ENCODE assay signal across 11 cellular contexts in genomic region chr1:184882649-184883303, GRCh38.
DNase-seq lines count a peak whose midpoint lies in the region; ATAC-seq and TF ChIP-seq lines count a peak whose summit lies in the region.
"Had no signal": no experiment of that assay in that cellular context is flagged by ENCODE, and none has a peak within 500 bp of the region (broad histone marks: within the 10 kb centered on the region; RNA-seq: fewer than 3 reads in every experiment).

No MANE protein-coding gene starts in this region.

- H3K4me1 Mint-ChIP-seq in activated T-helper 1 cell treated with anti-CD3 and anti-CD28 coated beads, Interleukin-12 subunit alpha, Interleukin-12 subunit beta, Interleukin-2, Interleukin-4 antibody, amounts not matched to agents 30 ng/mL and 10 ng/mL and 1 ng/mL, durations not matched to agents 14 hours and 24 hours and 36 hours (ENCODE audit: low read depth), result peaks cover 23% of the 10 kb centered on the region
- H3K4me1 Mint-ChIP-seq: memory B cell had no signal

- H3K27ac Mint-ChIP-seq in activated T-helper 1 cell treated with anti-CD3 and anti-CD28 coated beads, Interleukin-12 subunit alpha, Interleukin-12 subunit beta, Interleukin-2, Interleukin-4 antibody, amounts not matched to agents 30 ng/mL and 10 ng/mL and 1 ng/mL, durations not matched to agents 14 hours and 24 hours and 36 hours, result peak overlapping the region; percentile 78
- H3K27ac Mint-ChIP-seq: memory B cell had no signal

- H3K27ac ChIP-seq in right cardiac atrium (ENCODE audit: low read length), result peak overlapping the region; percentile 77
- H3K27ac ChIP-seq in uterus, result peak overlapping the region; percentile 68 to 74
- H3K27ac ChIP-seq: epithelial cell of prostate had no signal

- H3K36me3 Mint-ChIP-seq in activated T-helper 1 cell treated with anti-CD3 and anti-CD28 coated beads, Interleukin-12 subunit alpha, Interleukin-12 subunit beta, Interleukin-2, Interleukin-4 antibody, amounts not matched to agents 30 ng/mL and 10 ng/mL and 1 ng/mL, durations not matched to agents 14 hours and 24 hours and 36 hours (ENCODE audit: low read depth), result peaks cover 22% of the 10 kb centered on the region
- H3K36me3 Mint-ChIP-seq: memory B cell had no signal

- H3K36me3 ChIP-seq in uterus, result no peaks in the 10 kb centered on the region

- DNase-seq in stimulated activated CD4-positive, alpha-beta T cell treated with anti-CD3 and anti-CD28 coated beads, Interleukin-15, amount 100 ng/mL, for 24 hours, result peak; percentile 52
- no peak for DNase-seq in stimulated activated CD4-positive, alpha-beta T cell treated with anti-CD3 and anti-CD28 coated beads, Interleukin-12 subunit alpha, Interleukin-12 subunit beta, amount 100 ng/mL, for 4 hours
- no peak for DNase-seq in activated T-helper 1 cell treated with anti-CD3 and anti-CD28 coated beads, Interleukin-12 subunit alpha, Interleukin-12 subunit beta, Interleukin-2, Interleukin-4 antibody, amounts not matched to agents 30 ng/mL and 10 ng/mL and 1 ng/mL, durations not matched to agents 14 hours and 24 hours and 36 hours (ENCODE audit: low spot score)
- DNase-seq in right cardiac atrium (peak; percentile 57 to 76 (median 60)), uterus (peak; percentile 51 to 54), pons (ENCODE audit: low spot score) (no peak), dedifferentiated amniotic fluid mesenchymal stem cell (ENCODE audit: extremely low spot score) (no peak)
- DNase-seq: NCI-H1105 had no signal

- no peaks in the 10 kb centered on the region for H3K9me3 ChIP-seq in right cardiac atrium (ENCODE audit: control insufficient read depth, low read length)
- H3K9me3 ChIP-seq in uterus, result no peaks in the 10 kb centered on the region

- H3K27me3 ChIP-seq in right cardiac atrium (ENCODE audit: control insufficient read depth, insufficient read depth) (no peaks in the 10 kb centered on the region), uterus (no peaks in the 10 kb centered on the region)

- TF ChIP-seq CTCF in uterus (IDR thresholded peaks at IDR 0.05), result no peak

- no peak overlapping the region for H3K4me3 ChIP-seq in right cardiac atrium (ENCODE audit: low read length)
- H3K4me3 ChIP-seq in uterus, result no peak overlapping the region

- H3K27me3 Mint-ChIP-seq in activated T-helper 1 cell treated with anti-CD3 and anti-CD28 coated beads, Interleukin-12 subunit alpha, Interleukin-12 subunit beta, Interleukin-2, Interleukin-4 antibody, amounts not matched to agents 30 ng/mL and 10 ng/mL and 1 ng/mL, durations not matched to agents 14 hours and 24 hours and 36 hours (ENCODE audit: insufficient read depth), result no peaks in the 10 kb centered on the region

- peak; percentile 78 to 85 for ATAC-seq in right cardiac atrium
- no peak for ATAC-seq in GM21367 (IDR thresholded peaks at IDR 0.05; ENCODE audit: unreplicated experiment)

- intact Hi-C loops in activated T-helper 1 cell treated with anti-CD3 and anti-CD28 coated beads, Interleukin-12 subunit alpha, Interleukin-12 subunit beta, Interleukin-2, Interleukin-4 antibody, amounts not matched to agents 30 ng/mL and 10 ng/mL and 1 ng/mL, durations not matched to agents 14 hours and 24 hours and 36 hours (cut with micrococcal nuclease), result loop anchor here (1.0 to 2.0 kb wide), 4 partner anchors 8 to 91 kb away; no protein-coding TSS in a partner anchor
- intact Hi-C loops in right cardiac atrium (cut with DNase I) (loop anchor here in 2 of 4 donors (10.0 kb wide), 1 partner anchor 92 kb away; the partner anchor contains the start of gene NIBAN1 (in 2 of the 2)), uterus (cut with DNase I; ENCODE audit: low total_unique reads) (no loop called here)

- TF ChIP-seq POLR2A in uterus (IDR thresholded peaks at IDR 0.05), result no peak

- H3K9me3 Mint-ChIP-seq in activated T-helper 1 cell treated with anti-CD3 and anti-CD28 coated beads, Interleukin-12 subunit alpha, Interleukin-12 subunit beta, Interleukin-2, Interleukin-4 antibody, amounts not matched to agents 30 ng/mL and 10 ng/mL and 1 ng/mL, durations not matched to agents 14 hours and 24 hours and 36 hours, result no peaks in the 10 kb centered on the region
- H3K9me3 Mint-ChIP-seq: memory B cell had no signal

- peak overlapping the region; percentile 32 for H3K4me3 Mint-ChIP-seq in activated T-helper 1 cell treated with anti-CD3 and anti-CD28 coated beads, Interleukin-12 subunit alpha, Interleukin-12 subunit beta, Interleukin-2, Interleukin-4 antibody, amounts not matched to agents 30 ng/mL and 10 ng/mL and 1 ng/mL, durations not matched to agents 14 hours and 24 hours and 36 hours
- H3K4me3 Mint-ChIP-seq: memory B cell had no signal

- peaks cover 5% of the 10 kb centered on the region for H3K4me1 ChIP-seq in right cardiac atrium (ENCODE audit: control insufficient read depth, insufficient read depth, low read length)
- no peaks in the 10 kb centered on the region for H3K4me1 ChIP-seq in uterus

- 38% methylated on average over 6 of the region's 6 CpGs for WGBS in right cardiac atrium

Comparison
In these comparisons a context has a peak if more than half of its experiments do, and no peak if none do; other contexts are left out.
1. DNase-seq: peak in stimulated activated CD4-positive, alpha-beta T cell treated with anti-CD3 and anti-CD28 coated beads, Interleukin-15, amount 100 ng/mL, for 24 hours (single experiment), right cardiac atrium (3 of 3) and uterus (2 of 2); none in stimulated activated CD4-positive, alpha-beta T cell treated with anti-CD3 and anti-CD28 coated beads, Interleukin-12 subunit alpha, Interleukin-12 subunit beta, amount 100 ng/mL, for 4 hours (single experiment), activated T-helper 1 cell treated with anti-CD3 and anti-CD28 coated beads, Interleukin-12 subunit alpha, Interleukin-12 subunit beta, Interleukin-2, Interleukin-4 antibody, amounts not matched to agents 30 ng/mL and 10 ng/mL and 1 ng/mL, durations not matched to agents 14 hours and 24 hours and 36 hours (single experiment), pons (single experiment) and dedifferentiated amniotic fluid mesenchymal stem cell (single experiment).